Comparison of ENCODE assay signal across 8 cellular contexts in genomic region chr12:109310247-109311125, GRCh38. TPM values are rescaled to one million over a fixed set of nuclear protein-coding genes. Genes with fewer than 3 reads are reported as not detected.
A peak's percentile ranks its signal among the peaks of the same experiment; 100 is the strongest.
DNase-seq lines count a peak whose midpoint lies in the region; ATAC-seq and TF ChIP-seq lines count a peak whose summit lies in the region.

No MANE protein-coding gene starts in this region.

- peaks cover 17% of the 10 kb centered on the region for H3K4me1 ChIP-seq in BLaER1
- H3K4me1 ChIP-seq in IMR-90 (ENCODE audit: control insufficient read depth, insufficient read depth, low read length) = no peaks in the 10 kb centered on the region; the same call in 1 of the 2 replicates
- H3K4me1 ChIP-seq in iPS DF 6.9 (ENCODE audit: control insufficient read depth, insufficient read depth, low read length) = no peaks in the 10 kb centered on the region

- H3K9me3 Mint-ChIP-seq in stimulated activated memory B cell treated with anti-CD40 and anti-IgM and Interleukin-4, amounts not matched to agents 10 μg/mL and 1 μg/mL and 100 μg/mL, for 72 hours = no peaks in the 10 kb centered on the region

- peaks cover 75% of the 10 kb centered on the region for H3K27me3 ChIP-seq in BLaER1
- H3K27me3 ChIP-seq in IMR-90 (ENCODE audit: control insufficient read depth, insufficient read depth, low read length) = peaks cover 70% of the 10 kb centered on the region
- H3K27me3 ChIP-seq in SU-DHL-6 (ENCODE audit: low read length) = no peaks in the 10 kb centered on the region
- peaks cover 25% of the 10 kb centered on the region; the same call in 1 of the 2 replicates for H3K27me3 ChIP-seq in iPS DF 6.9 (ENCODE audit: control insufficient read depth, insufficient read depth, low read length)

- H3K9me3 ChIP-seq in BLaER1 (no peaks in the 10 kb centered on the region), IMR-90 (ENCODE audit: control insufficient read depth, insufficient read depth, low read length) (no peaks in the 10 kb centered on the region), SU-DHL-6 (ENCODE audit: insufficient read depth, low read length) (no peaks in the 10 kb centered on the region), iPS DF 6.9 (ENCODE audit: control insufficient read depth, insufficient read depth, low read length) (no peaks in the 10 kb centered on the region)

- no peaks in the 10 kb centered on the region for H3K36me3 Mint-ChIP-seq in stimulated activated memory B cell treated with anti-CD40 and anti-IgM and Interleukin-4, amounts not matched to agents 10 μg/mL and 1 μg/mL and 100 μg/mL, for 72 hours

- TF ChIP-seq CTCF in IMR-90 (conservative IDR thresholded peaks at IDR 0.05; ENCODE audit: low read depth, low read length) = no peak
- no peak for TF ChIP-seq CTCF in SU-DHL-6 (IDR thresholded peaks at IDR 0.05; ENCODE audit: insufficient read depth, low read length, poor library complexity, severe bottlenecking)

- H3K27ac ChIP-seq in BLaER1 (no peak overlapping the region), IMR-90 (ENCODE audit: insufficient read depth, low read length) (no peak overlapping the region), SU-DHL-6 (ENCODE audit: low read depth, low read length) (peak overlapping the region; percentile 62), iPS DF 6.9 (ENCODE audit: low read length) (no peak overlapping the region)

- no peak overlapping the region for H2AK9ac ChIP-seq in IMR-90 (replicated peaks; ENCODE audit: low read depth, low read length, poor library complexity)

- 1% methylated on average over 20 of the region's 33 CpGs; no CpG with 5 or more reads in 1 of the 2 experiments for WGBS in IMR-90 (ENCODE audit: extremely low coverage in 2 of 2, insufficient read length in 1 of 2), 2 experiments
- no CpG with 5 or more reads among the region's 33 CpGs for WGBS in iPS DF 6.9 (ENCODE audit: insufficient coverage, insufficient read length)

- no peak overlapping the region for H2BK5ac ChIP-seq in IMR-90 (ENCODE audit: low read depth, low read length, poor library complexity, severe bottlenecking)

- no peak overlapping the region for H4K91ac ChIP-seq in IMR-90 (ENCODE audit: insufficient read depth, low read depth, low read length)

- no peak overlapping the region for H2BK120ac ChIP-seq in IMR-90 (ENCODE audit: low read depth, low read length)

- no peak overlapping the region for H2BK20ac ChIP-seq in IMR-90 (ENCODE audit: low read depth, low read length)

- no peak overlapping the region for H2AK5ac ChIP-seq in IMR-90 (ENCODE audit: low read depth, low read length)

- peaks cover 14% of the 10 kb centered on the region for H3F3A ChIP-seq in SU-DHL-6 (ENCODE audit: insufficient read depth)

- peak overlapping the region; percentile 76 for H3K4me3 Mint-ChIP-seq in stimulated activated memory B cell treated with anti-CD40 and anti-IgM and Interleukin-4, amounts not matched to agents 10 μg/mL and 1 μg/mL and 100 μg/mL, for 72 hours

- DNase-seq in IMR-90 (no peak), iPS DF 6.9 (ENCODE audit: low read depth, low spot score) (no peak), mucosa of gallbladder (ENCODE audit: low spot score) (no peak), GM19240 (ENCODE audit: insufficient read length, low spot score) (no peak)

- no peak for TF ChIP-seq RAD21 in IMR-90 (IDR thresholded peaks at IDR 0.05; ENCODE audit: low read length)

- H4K5ac ChIP-seq in IMR-90 (ENCODE audit: low read depth, low read length) = no peak overlapping the region

- no peak overlapping the region for H3K14ac ChIP-seq in IMR-90 (replicated peaks; ENCODE audit: low read depth, low read length)

- H2AFZ ChIP-seq in IMR-90 (replicated peaks; ENCODE audit: low read length, poor library complexity) (peak overlapping the region; percentile 69), SU-DHL-6 (ENCODE audit: low read depth, low read length, severe bottlenecking) (peak overlapping the region; percentile 93)

- H3K79me1 ChIP-seq in IMR-90 (ENCODE audit: low read depth in 1 of 2, low read length in 2 of 2) = no peaks in the 10 kb centered on the region

- POLR2A ChIA-PET in IMR-90 (lab: Charles Lee; ENCODE audit: unreplicated experiment) = no interaction called here

- intact Hi-C loops in IMR-90 (cut with micrococcal nuclease) = no loop called here

- no peak overlapping the region for H3K56ac ChIP-seq in IMR-90 (ENCODE audit: extremely low read depth, insufficient read depth, low read length)

- H4K8ac ChIP-seq in IMR-90 (ENCODE audit: low read depth in 2 of 2, low read length in 2 of 2) = no peak overlapping the region

- H3K27me3 Mint-ChIP-seq in stimulated activated memory B cell treated with anti-CD40 and anti-IgM and Interleukin-4, amounts not matched to agents 10 μg/mL and 1 μg/mL and 100 μg/mL, for 72 hours = peaks cover 95% of the 10 kb centered on the region

- H3K4me2 ChIP-seq in BLaER1 (peak overlapping the region; percentile 94), IMR-90 (ENCODE audit: low read depth, low read length) (peak overlapping the region; percentile 67), SU-DHL-6 (ENCODE audit: low read depth, low read length, poor library complexity, severe bottlenecking) (peak overlapping the region; percentile 65)

- no peak overlapping the region for H3K9ac ChIP-seq in BLaER1
- no peak overlapping the region for H3K9ac ChIP-seq in IMR-90 (ENCODE audit: low read depth, low read length)
- H3K9ac ChIP-seq in SU-DHL-6 (ENCODE audit: low read length) = peak overlapping the region; percentile 87

- TF ChIP-seq POLR2A in IMR-90 (IDR thresholded peaks at IDR 0.05; ENCODE audit: low read depth, low read length) = no peak

- H3K4me1 Mint-ChIP-seq in stimulated activated memory B cell treated with anti-CD40 and anti-IgM and Interleukin-4, amounts not matched to agents 10 μg/mL and 1 μg/mL and 100 μg/mL, for 72 hours = peaks cover 15% of the 10 kb centered on the region

- dilution Hi-C loops in IMR-90 (cut with HindIII; ENCODE audit: low sequenced_read_pairs, unreplicated experiment) = no loop called here

- ATAC-seq in IMR-90 (ENCODE audit: low read depth) (no peak), HG03571 (IDR thresholded peaks at IDR 0.05; ENCODE audit: unreplicated experiment) (no peak)
- peak; percentile 34 for ATAC-seq in stimulated activated memory B cell treated with anti-CD40 and anti-IgM and Interleukin-4, amounts not matched to agents 10 μg/mL and 1 μg/mL and 100 μg/mL, for 72 hours

- no peak overlapping the region for H3K18ac ChIP-seq in IMR-90 (ENCODE audit: low read depth, low read length)

- H3K79me2 ChIP-seq in SU-DHL-6 (ENCODE audit: insufficient read depth, low read length) = no peaks in the 10 kb centered on the region

- H3K36me3 ChIP-seq in BLaER1 = no peaks in the 10 kb centered on the region
- no peaks in the 10 kb centered on the region for H3K36me3 ChIP-seq in IMR-90 (ENCODE audit: control insufficient read depth, insufficient read depth, low read length)
- H3K36me3 ChIP-seq in SU-DHL-6 (ENCODE audit: low read length) = no peaks in the 10 kb centered on the region
- H3K36me3 ChIP-seq in iPS DF 6.9 (ENCODE audit: control insufficient read depth, insufficient read depth, low read length) = no peaks in the 10 kb centered on the region

- H3K4me3 ChIP-seq in BLaER1 (peak overlapping the region; percentile 64), IMR-90 (ENCODE audit: insufficient read depth, low read depth, low read length) (no peak overlapping the region; the same call in 1 of the 2 replicates), SU-DHL-6 (ENCODE audit: insufficient read depth, low read length, poor library complexity, severe bottlenecking) (peak overlapping the region; percentile 83), iPS DF 6.9 (ENCODE audit: low read length) (peak overlapping the region; percentile 52; the same call in 1 of the 2 replicates)

- no peak overlapping the region for H2BK15ac ChIP-seq in IMR-90 (ENCODE audit: low read depth, low read length)

- H4K20me1 ChIP-seq in BLaER1 (peaks cover 43% of the 10 kb centered on the region), IMR-90 (ENCODE audit: insufficient read depth, low read length) (no peaks in the 10 kb centered on the region), SU-DHL-6 (ENCODE audit: low read depth, low read length) (no peaks in the 10 kb centered on the region)

- H3K27ac Mint-ChIP-seq in stimulated activated memory B cell treated with anti-CD40 and anti-IgM and Interleukin-4, amounts not matched to agents 10 μg/mL and 1 μg/mL and 100 μg/mL, for 72 hours = peak overlapping the region; percentile 64

- BruUV-seq in IMR-90 (replicated peaks; lab: Mats Ljungman, UMichigan) = no TSS peak

- no peak overlapping the region for H3K4ac ChIP-seq in IMR-90 (ENCODE audit: low read depth, low read length)

- no peaks in the 10 kb centered on the region for H3K9me2 ChIP-seq in SU-DHL-6 (replicated peaks; ENCODE audit: insufficient read depth, low read length)

- in situ Hi-C loops in IMR-90 (cut with MboI; ENCODE audit: low sequenced_read_pairs) = no loop called here

- CTCF ChIA-PET in IMR-90 (lab: Yijun Ruan, JAX) = no interaction called here

- no peaks in the 10 kb centered on the region for H3K9me1 ChIP-seq in IMR-90 (ENCODE audit: insufficient read depth, low read length)

- H3K23ac ChIP-seq in IMR-90 (ENCODE audit: low read depth, low read length) = no peak overlapping the region

TF ChIP-seq in IMR-90, 13 proteins besides CTCF, POLR2A, EP300 and RAD21 (continues in another document):
- TF ChIP-seq MAZ (IDR thresholded peaks at IDR 0.05; ENCODE audit: borderline replicate concordance, low read depth, low read length) (no peak), USF2 (IDR thresholded peaks at IDR 0.05; ENCODE audit: low read depth, low read length) (no peak), NFE2L2 (IDR thresholded peaks at IDR 0.05; ENCODE audit: low read depth, low read length) (no peak), RFX5 (IDR thresholded peaks at IDR 0.05; ENCODE audit: low read depth, low read length) (no peak), CHD1 (IDR thresholded peaks at IDR 0.05; ENCODE audit: low read depth, low read length) (no peak), CEBPB (IDR thresholded peaks at IDR 0.05; ENCODE audit: low read depth, low read length) (no peak), MAFK (IDR thresholded peaks at IDR 0.05; ENCODE audit: low read depth, low read length) (no peak)

RNA-seq across cellular contexts. Expression of gene FOXN4, which starts 1.4 kb away (rescaled TPM):
- total RNA-seq in IMR-90 (2012; rRNA removed) = not detected in 2 replicates
- not detected in 2 replicates for polyA plus RNA-seq in IMR-90 (2012; rRNA removed)
- polyA plus RNA-seq in IMR-90 (2012; cell fraction: cytosol; rRNA removed) = not detected in 2 replicates
- not detected in 2 replicates for polyA plus RNA-seq in IMR-90 (2012; cell fraction: nucleus; rRNA removed; ENCODE audit: low replicate concordance)
- not detected for total RNA-seq in mucosa of gallbladder

RNA-seq across cellular contexts. Expression of gene MYO1H, which starts 37.2 kb away (rescaled TPM):
- total RNA-seq in IMR-90 (2012; rRNA removed) (not detected in 2 replicates), mucosa of gallbladder (not detected)
- not detected in 2 replicates for polyA plus RNA-seq in IMR-90 (2012; rRNA removed)
- polyA plus RNA-seq in IMR-90 (2012; cell fraction: cytosol; rRNA removed) = not detected in 2 replicates
- polyA plus RNA-seq in IMR-90 (2012; cell fraction: nucleus; rRNA removed; ENCODE audit: low replicate concordance) = 0.08 TPM in 1 of 2 replicates, not detected in the other
